9 cellular contexts compared by ENCODE assay signal in genomic region chr20:32449890-32450401, GRCh38.
A peak's percentile ranks its signal among the peaks of the same experiment; 100 is the strongest.
DNase-seq lines count a peak whose midpoint lies in the region; ATAC-seq and TF ChIP-seq lines count a peak whose summit lies in the region.
"Had no signal": no experiment of that assay in that cellular context is flagged by ENCODE, and none has a peak within 500 bp of the region (broad histone marks: within the 10 kb centered on the region; RNA-seq: fewer than 3 reads in every experiment).

No MANE protein-coding gene starts in this region.

- no peak for TF ChIP-seq POLR2A in ovary (IDR thresholded peaks at IDR 0.05)

- H3K4me3 Mint-ChIP-seq in activated T-cell treated with anti-CD3 and anti-CD28 coated beads, Interleukin-2, amount 50 U/mL, for 24 hours: no peak overlapping the region
- H3K4me3 Mint-ChIP-seq in activated T-cell treated with anti-CD3 and anti-CD28 coated beads, Interleukin-2, amount 50 U/mL, for 4 hours: no peak overlapping the region
- H3K4me3 Mint-ChIP-seq in T-cell: no peak overlapping the region
- H3K4me3 Mint-ChIP-seq in stimulated activated memory B cell treated with anti-CD40 and anti-IgM and Interleukin-4, amounts not matched to agents 10 μg/mL and 1 μg/mL and 100 μg/mL, for 72 hours: no peak overlapping the region

- intact Hi-C loops in ovary (cut with DNase I): no loop called here

- H3K4me3 ChIP-seq in ovary: no peak overlapping the region

- CTCF ChIA-PET in T-cell (lab: Charles Lee): interaction anchor here in 1 of 2 donors (0.7 kb wide), 1 partner anchor 48 kb away, joined by 5 read pairs; no protein-coding TSS in a partner anchor

- no peak for TF ChIP-seq CTCF in ovary (IDR thresholded peaks at IDR 0.05)

- peak overlapping the region in 1 of 2 donors; percentile 36 for H3K27ac ChIP-seq in ovary

- H3K36me3 Mint-ChIP-seq in activated T-cell treated with anti-CD3 and anti-CD28 coated beads, Interleukin-2, amount 50 U/mL, for 24 hours (ENCODE audit: low read depth): peaks cover 67% of the 10 kb centered on the region
- peaks cover 8% of the 10 kb centered on the region for H3K36me3 Mint-ChIP-seq in activated T-cell treated with anti-CD3 and anti-CD28 coated beads, Interleukin-2, amount 50 U/mL, for 4 hours (ENCODE audit: insufficient read depth)
- H3K36me3 Mint-ChIP-seq in T-cell: peaks cover 35% of the 10 kb centered on the region
- H3K36me3 Mint-ChIP-seq in stimulated activated memory B cell treated with anti-CD40 and anti-IgM and Interleukin-4, amounts not matched to agents 10 μg/mL and 1 μg/mL and 100 μg/mL, for 72 hours: peaks cover 10% of the 10 kb centered on the region

- H3K27me3 Mint-ChIP-seq in activated T-cell treated with anti-CD3 and anti-CD28 coated beads, Interleukin-2, amount 50 U/mL, for 24 hours: no peaks in the 10 kb centered on the region
- H3K27me3 Mint-ChIP-seq in activated T-cell treated with anti-CD3 and anti-CD28 coated beads, Interleukin-2, amount 50 U/mL, for 4 hours (ENCODE audit: low read depth): no peaks in the 10 kb centered on the region
- no peaks in the 10 kb centered on the region for H3K27me3 Mint-ChIP-seq in T-cell
- no peaks in the 10 kb centered on the region for H3K27me3 Mint-ChIP-seq in stimulated activated memory B cell treated with anti-CD40 and anti-IgM and Interleukin-4, amounts not matched to agents 10 μg/mL and 1 μg/mL and 100 μg/mL, for 72 hours

- H3K27me3 ChIP-seq in ovary: no peaks in the 10 kb centered on the region

- ATAC-seq in activated T-cell treated with anti-CD3 and anti-CD28 coated beads, Interleukin-2, amount 50 U/mL, for 4 hours: no peak
- ATAC-seq in T-cell (replicated peaks in 1 of 4) (no peak), GM21381 (IDR thresholded peaks at IDR 0.05; ENCODE audit: unreplicated experiment) (no peak)
- ATAC-seq in stimulated activated memory B cell treated with anti-CD40 and anti-IgM and Interleukin-4, amounts not matched to agents 10 μg/mL and 1 μg/mL and 100 μg/mL, for 72 hours: no peak
- ATAC-seq: left lobe of liver had no signal

- POLR2A ChIA-PET in T-cell (lab: Charles Lee): interaction anchor here in 1 of 2 donors (0.6 kb wide), 1 partner anchor 311 kb away, joined by 3 read pairs; no protein-coding TSS in a partner anchor

- H3K9me3 Mint-ChIP-seq in activated T-cell treated with anti-CD3 and anti-CD28 coated beads, Interleukin-2, amount 50 U/mL, for 24 hours: no peaks in the 10 kb centered on the region
- H3K9me3 Mint-ChIP-seq in activated T-cell treated with anti-CD3 and anti-CD28 coated beads, Interleukin-2, amount 50 U/mL, for 4 hours: no peaks in the 10 kb centered on the region
- no peaks in the 10 kb centered on the region for H3K9me3 Mint-ChIP-seq in T-cell
- H3K9me3 Mint-ChIP-seq in stimulated activated memory B cell treated with anti-CD40 and anti-IgM and Interleukin-4, amounts not matched to agents 10 μg/mL and 1 μg/mL and 100 μg/mL, for 72 hours: no peaks in the 10 kb centered on the region

- no peak for DNase-seq in activated T-cell treated with anti-CD3 and anti-CD28 coated beads, Interleukin-2, amount 50 U/mL, for 24 hours
- DNase-seq in activated T-cell treated with anti-CD3 and anti-CD28 coated beads, Interleukin-2, amount 50 U/mL, for 4 hours: no peak
- DNase-seq in T-cell (no peak), germinal center (ENCODE audit: low spot score) (peak; percentile 30), ovary (no peak), AG20443 (ENCODE audit: low spot score) (no peak)

- H3K27ac Mint-ChIP-seq in activated T-cell treated with anti-CD3 and anti-CD28 coated beads, Interleukin-2, amount 50 U/mL, for 24 hours: peak overlapping the region; percentile 81
- H3K27ac Mint-ChIP-seq in T-cell: peak overlapping the region; percentile 72 to 82
- peak overlapping the region; percentile 61 for H3K27ac Mint-ChIP-seq in stimulated activated memory B cell treated with anti-CD40 and anti-IgM and Interleukin-4, amounts not matched to agents 10 μg/mL and 1 μg/mL and 100 μg/mL, for 72 hours

- 28 to 47% (median 37%) methylated on average over 8 of the region's 8 CpGs for WGBS in ovary, 3 donors

- no peaks in the 10 kb centered on the region for H3K36me3 ChIP-seq in ovary

- TF ChIP-seq EP300 in ovary (IDR thresholded peaks at IDR 0.05): no peak

- H3K9me3 ChIP-seq in ovary: no peaks in the 10 kb centered on the region

- peaks cover 14% of the 10 kb centered on the region for H3K4me1 Mint-ChIP-seq in activated T-cell treated with anti-CD3 and anti-CD28 coated beads, Interleukin-2, amount 50 U/mL, for 24 hours (ENCODE audit: low read depth)
- H3K4me1 Mint-ChIP-seq in activated T-cell treated with anti-CD3 and anti-CD28 coated beads, Interleukin-2, amount 50 U/mL, for 4 hours (ENCODE audit: low read depth): peaks cover 8% of the 10 kb centered on the region
- H3K4me1 Mint-ChIP-seq in T-cell: peaks cover 21 to 25% (median 23%) of the 10 kb centered on the region in 3 donors
- H3K4me1 Mint-ChIP-seq in stimulated activated memory B cell treated with anti-CD40 and anti-IgM and Interleukin-4, amounts not matched to agents 10 μg/mL and 1 μg/mL and 100 μg/mL, for 72 hours: peaks cover 23% of the 10 kb centered on the region

- peaks cover 23% of the 10 kb centered on the region for H3K4me1 ChIP-seq in ovary (ENCODE audit: insufficient read depth)
